27 cellular contexts compared by ENCODE assay signal in the genomic region with DNA sequence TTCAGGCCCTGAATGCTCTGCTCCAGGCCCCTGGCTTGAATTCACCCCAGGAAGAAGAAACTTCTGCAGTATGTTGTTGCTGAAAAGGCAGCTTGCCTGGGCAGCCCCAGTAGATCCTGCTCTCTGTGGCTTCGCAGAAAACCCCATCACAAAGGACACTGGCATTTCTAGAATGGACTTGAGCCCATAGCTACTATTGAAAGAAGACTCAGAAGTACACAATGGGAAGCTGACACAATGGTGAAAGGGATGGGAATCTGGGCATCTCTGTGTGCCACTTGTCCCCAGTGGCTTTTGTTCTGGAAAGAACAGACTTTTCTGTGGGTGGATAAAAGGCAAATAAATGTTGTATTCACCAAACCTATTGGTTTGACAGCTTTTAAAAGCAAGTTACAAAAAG.
A peak's percentile ranks its signal among the peaks of the same experiment; 100 is the strongest.
DNase-seq lines count a peak whose midpoint lies in the region; ATAC-seq, FAIRE-seq and TF ChIP-seq lines count a peak whose summit lies in the region.
"Had no signal": no experiment of that assay in that cellular context is flagged by ENCODE, and none has a peak within 500 bp of the region (broad histone marks: within the 10 kb centered on the region; RNA-seq: fewer than 3 reads in every experiment).

No MANE protein-coding gene starts in this region.

- no peak overlapping the region for H3K27ac Mint-ChIP-seq in astrocyte (ENCODE audit: unreplicated experiment)
- no peak overlapping the region for H3K27ac Mint-ChIP-seq in activated CD8-positive, alpha-beta T cell treated with anti-CD3 and anti-CD28 coated beads for 36 hours
- H3K27ac Mint-ChIP-seq: CD4-positive, alpha-beta memory T cell; HFFc6 had no signal

- H3K4me3 ChIP-seq in astrocyte (ENCODE audit: insufficient read depth, low read depth, low read length) = no peak overlapping the region
- H3K4me3 ChIP-seq: BLaER1 treated with 17β-estradiol and CSF1 and Interleukin-3, amounts not matched to agents 10 nM and 100 nM; GM12878; HAP-1 had no signal

- CTCF ChIA-PET in activated CD8-positive, alpha-beta T cell treated with anti-CD3 and anti-CD28 coated beads for 36 hours (lab: Charles Lee) = interaction anchor here (0.8 kb wide), 1 partner anchor 13 kb away, joined by 3 read pairs; no protein-coding TSS in a partner anchor

- H2AFZ ChIP-seq in astrocyte (ENCODE audit: low read depth, low read length) = no peak overlapping the region

- no peaks in the 10 kb centered on the region for H3K79me2 ChIP-seq in astrocyte (ENCODE audit: insufficient read depth, low read length)

- H3K36me3 Mint-ChIP-seq in astrocyte (ENCODE audit: low read depth, unreplicated experiment) = no peaks in the 10 kb centered on the region
- H3K36me3 Mint-ChIP-seq in activated CD8-positive, alpha-beta T cell treated with anti-CD3 and anti-CD28 coated beads for 36 hours (ENCODE audit: low read depth) = peaks cover 2% of the 10 kb centered on the region
- H3K36me3 Mint-ChIP-seq: CD4-positive, alpha-beta memory T cell had no signal

- H3K9me3 ChIP-seq in astrocyte (ENCODE audit: insufficient read depth, low read depth, low read length) = no peaks in the 10 kb centered on the region
- H3K9me3 ChIP-seq: HAP-1 had no signal

- intact Hi-C loops in activated CD8-positive, alpha-beta T cell treated with anti-CD3 and anti-CD28 coated beads for 36 hours (cut with micrococcal nuclease) = no loop called here

- H3K4me1 ChIP-seq in astrocyte (ENCODE audit: insufficient read depth, low read length) = no peaks in the 10 kb centered on the region
- H3K4me1 ChIP-seq: HAP-1 had no signal

- H4K20me1 ChIP-seq in astrocyte (ENCODE audit: insufficient read depth, low read length) = peaks cover 8% of the 10 kb centered on the region

- FAIRE-seq in astrocyte (lab: Jason Lieb, UNC) = peak; percentile 83
- FAIRE-seq: A204.1, G401.6, GM12878, HepG2, RCC 7860 had no signal

- no peaks in the 10 kb centered on the region for H3K9me3 Mint-ChIP-seq in astrocyte (ENCODE audit: unreplicated experiment)
- no peaks in the 10 kb centered on the region for H3K9me3 Mint-ChIP-seq in activated CD8-positive, alpha-beta T cell treated with anti-CD3 and anti-CD28 coated beads for 36 hours
- H3K9me3 Mint-ChIP-seq: HFFc6 had no signal

- no peaks in the 10 kb centered on the region for H3K27me3 ChIP-seq in astrocyte (ENCODE audit: insufficient read depth, low read length)

- DNase-seq in astrocyte (ENCODE audit: low read depth) = no peak
- peak; percentile 43 for DNase-seq in inferior parietal cortex (ENCODE audit: extremely low spot score)
- peak; percentile 93 for DNase-seq in pons (ENCODE audit: low spot score)
- DNase-seq in NCI-H345 (lab: John Stamatoyannopoulos, UW) = no peak
- no peak for DNase-seq in stimulated activated CD4-positive, alpha-beta T cell treated with anti-CD3 and anti-CD28 coated beads, Interleukin-2, amount 100 ng/mL, for 48 hours
- DNase-seq in activated CD8-positive, alpha-beta T cell treated with anti-CD3 and anti-CD28 coated beads for 36 hours = no peak
- DNase-seq: CD4-positive, alpha-beta memory T cell; COR-L47; DMS53; GOT3; HFFc6; Karpas-422; NCI-H1105; NCI-H1436 treated with DMSO at 0.1 percent for 48 hours; NCI-H187 treated with DMSO at 0.1 percent for 48 hours; NCI-H2107; NCI-H446; NCI-H524 treated with DMSO at 0.1 percent for 48 hours; NCI-H774 had no signal

- H3K36me3 ChIP-seq in astrocyte (ENCODE audit: insufficient read depth, low read length) = no peaks in the 10 kb centered on the region
- H3K36me3 ChIP-seq: BLaER1 treated with 17β-estradiol and CSF1 and Interleukin-3, amounts not matched to agents 10 nM and 100 nM; HAP-1 had no signal

- no peak for TF ChIP-seq CTCF in astrocyte (IDR thresholded peaks at IDR 0.05; ENCODE audit: insufficient read depth, low read depth, low read length)
- TF ChIP-seq CTCF in activated CD8-positive, alpha-beta T cell treated with anti-CD3 and anti-CD28 coated beads for 36 hours (IDR thresholded peaks at IDR 0.05) = no peak

- no peak overlapping the region for H3K4me3 Mint-ChIP-seq in astrocyte (ENCODE audit: unreplicated experiment)
- H3K4me3 Mint-ChIP-seq in activated CD8-positive, alpha-beta T cell treated with anti-CD3 and anti-CD28 coated beads for 36 hours = no peak overlapping the region
- H3K4me3 Mint-ChIP-seq: CD4-positive, alpha-beta memory T cell; HFFc6 had no signal

- no peaks in the 10 kb centered on the region for H3K27me3 Mint-ChIP-seq in astrocyte (ENCODE audit: low read depth, unreplicated experiment)
- no peaks in the 10 kb centered on the region for H3K27me3 Mint-ChIP-seq in activated CD8-positive, alpha-beta T cell treated with anti-CD3 and anti-CD28 coated beads for 36 hours
- H3K27me3 Mint-ChIP-seq: CD4-positive, alpha-beta memory T cell had no signal

- no peak for ATAC-seq in activated CD8-positive, alpha-beta T cell treated with anti-CD3 and anti-CD28 coated beads for 36 hours
- ATAC-seq in GM21447 (IDR thresholded peaks at IDR 0.05; ENCODE audit: unreplicated experiment) = no peak
- ATAC-seq: GM12878, HepG2 had no signal

- no peak overlapping the region for H3K9ac ChIP-seq in astrocyte (ENCODE audit: low read length)
- H3K9ac ChIP-seq: BLaER1 treated with 17β-estradiol and CSF1 and Interleukin-3, amounts not matched to agents 10 nM and 100 nM had no signal

- no peaks in the 10 kb centered on the region for H3K4me1 Mint-ChIP-seq in astrocyte (ENCODE audit: low read depth, unreplicated experiment)
- peaks cover 20% of the 10 kb centered on the region for H3K4me1 Mint-ChIP-seq in activated CD8-positive, alpha-beta T cell treated with anti-CD3 and anti-CD28 coated beads for 36 hours (ENCODE audit: low read depth)
- H3K4me1 Mint-ChIP-seq: CD4-positive, alpha-beta memory T cell had no signal

- POLR2A ChIA-PET in activated CD8-positive, alpha-beta T cell treated with anti-CD3 and anti-CD28 coated beads for 36 hours (lab: Charles Lee) = no interaction called here

- H3K27ac ChIP-seq in astrocyte (ENCODE audit: low read depth, low read length) = no peak overlapping the region
- H3K27ac ChIP-seq: BLaER1 treated with 17β-estradiol and CSF1 and Interleukin-3, amounts not matched to agents 10 nM and 100 nM had no signal

- no peak overlapping the region for H3K4me2 ChIP-seq in astrocyte (ENCODE audit: low read length)
- H3K4me2 ChIP-seq: BLaER1 treated with 17β-estradiol and CSF1 and Interleukin-3, amounts not matched to agents 10 nM and 100 nM had no signal

Comparison
In these comparisons a context has a peak if more than half of its experiments do, and no peak if none do; other contexts are left out.
1. DNase-seq: peak in inferior parietal cortex (single experiment) and pons (single experiment); none in astrocyte (single experiment), NCI-H345 (single experiment), stimulated activated CD4-positive, alpha-beta T cell treated with anti-CD3 and anti-CD28 coated beads, Interleukin-2, amount 100 ng/mL, for 48 hours (0 of 2) and activated CD8-positive, alpha-beta T cell treated with anti-CD3 and anti-CD28 coated beads for 36 hours (single experiment).